8 cellular contexts compared by ENCODE assay signal in genomic region chr20:23363257-23363649, GRCh38. TPM values are rescaled to one million over a fixed set of nuclear protein-coding genes. Genes with fewer than 3 reads are reported as not detected.
DNase-seq lines count a peak whose midpoint lies in the region; ATAC-seq, FAIRE-seq and TF ChIP-seq lines count a peak whose summit lies in the region.

No MANE protein-coding gene starts in this region.

- POLR2A ChIA-PET in GM12878 (lab: Charles Lee) = interaction anchor here (1.6 kb wide), 1 partner anchor 57 kb away, joined by 4 read pairs; no protein-coding TSS in a partner anchor

- H4K20me1 ChIP-seq in GM12878 (ENCODE audit: control insufficient read depth, insufficient read depth) = no peaks in the 10 kb centered on the region

- no peak for TF ChIP-seq CTCF in GM12878 (IDR thresholded peaks at IDR 0.05 in 2 of 3, conservative IDR thresholded peaks at IDR 0.05 in 1 of 3; ENCODE audit: control insufficient read depth in 2 of 3, extremely low read depth in 1 of 3, insufficient read depth in 1 of 3, low read depth in 3 of 3, low read length in 3 of 3)
- TF ChIP-seq CTCF in right lobe of liver (IDR thresholded peaks at IDR 0.05) = no peak
- no peak for TF ChIP-seq CTCF in uterus (IDR thresholded peaks at IDR 0.05)

- FAIRE-seq in GM12878 (lab: Jason Lieb, UNC) = no peak

- peaks cover 22% of the 10 kb centered on the region for H3K36me3 Mint-ChIP-seq in activated naive CD4-positive, alpha-beta T cell treated with anti-CD3 and anti-CD28 coated beads, Interleukin-2, amount 10 ng/mL, durations not matched to agents 7 days and 5 days

- in situ Hi-C loops in GM12878 (cut with MboI) = loop anchor here (25.0 kb wide), 2 partner anchors 1699 to 1899 kb away; partner anchors contain the start of gene ACSS1

- no TSS peak for BruUV-seq in GM12878 (replicated peaks; lab: Mats Ljungman, UMichigan)

- intact Hi-C loops in GM12878 (cut with micrococcal nuclease; ENCODE audit: unreplicated experiment) (loop anchor here (1.0 to 5.0 kb wide), 2 partner anchors 57 to 264 kb away; no protein-coding TSS in a partner anchor), right lobe of liver (cut with DNase I) (no loop called here), uterus (cut with DNase I; ENCODE audit: low total_unique reads) (no loop called here), sciatic nerve (cut with DNase I) (no loop called here)

- H3K4me1 ChIP-seq in GM12878 (ENCODE audit: control insufficient read depth, insufficient read depth, low read length) = peaks cover 23% of the 10 kb centered on the region
- H3K4me1 ChIP-seq in right lobe of liver = peaks cover 0 to 46% (median 15%) of the 10 kb centered on the region in 4 donors
- peaks cover 0 to 13% of the 10 kb centered on the region in 2 donors for H3K4me1 ChIP-seq in uterus

- H3K9me3 Mint-ChIP-seq in activated naive CD4-positive, alpha-beta T cell treated with anti-CD3 and anti-CD28 coated beads, Interleukin-2, amount 10 ng/mL, durations not matched to agents 7 days and 5 days = no peaks in the 10 kb centered on the region

- RAD21 ChIA-PET in GM12878 (lab: Charles Lee; ENCODE audit: unreplicated experiment) = interaction anchor here (3.6 kb wide), 1 partner anchor 13 kb away, joined by 11 read pairs; the partner anchor contains the start of gene NXT1

- H3K79me2 ChIP-seq in GM12878 (ENCODE audit: control insufficient read depth, insufficient read depth, low read length) = peaks cover 56% of the 10 kb centered on the region

- H3K4me2 ChIP-seq in GM12878 (ENCODE audit: control insufficient read depth, insufficient read depth) = peak overlapping the region; percentile 90

- H3K9ac ChIP-seq in GM12878 (ENCODE audit: control insufficient read depth, insufficient read depth, low read length) = peak overlapping the region; percentile 82; the same call in 1 of the 2 replicates

- no peak for TF ChIP-seq EP300 in GM12878 (IDR thresholded peaks at IDR 0.05; ENCODE audit: borderline replicate concordance in 1 of 2, control insufficient read depth in 1 of 2, low read depth in 2 of 2, low read length in 2 of 2)

- peaks cover 65% of the 10 kb centered on the region for H3K4me1 Mint-ChIP-seq in activated naive CD4-positive, alpha-beta T cell treated with anti-CD3 and anti-CD28 coated beads, Interleukin-2, amount 10 ng/mL, durations not matched to agents 7 days and 5 days

- CTCF ChIA-PET in activated naive CD4-positive, alpha-beta T cell treated with anti-CD3 and anti-CD28 coated beads, Interleukin-2, amount 10 ng/mL, durations not matched to agents 7 days and 5 days (lab: Charles Lee) = interaction anchor here (1.2 kb wide), 1 partner anchor 13 kb away, joined by 5 read pairs; no protein-coding TSS in a partner anchor
- CTCF ChIA-PET in GM12878 (lab: Yijun Ruan, JAX) = interaction anchor here (2.7 kb wide), 1 partner anchor 13 kb away, joined by 11 read pairs; the partner anchor contains the start of gene NXT1

- H3K36me3 ChIP-seq in GM12878 (ENCODE audit: control insufficient read depth in 2 of 2, insufficient read depth in 2 of 2, low read length in 1 of 2) (peaks cover 4 to 7% of the 10 kb centered on the region in 2 experiments), right lobe of liver (peaks cover 0 to 8% (median 3%) of the 10 kb centered on the region in 4 donors), uterus (no peaks in the 10 kb centered on the region)

- DNase-seq in activated naive CD4-positive, alpha-beta T cell treated with anti-CD3 and anti-CD28 coated beads, Interleukin-2, amount 10 ng/mL, durations not matched to agents 7 days and 5 days = no peak
- DNase-seq in activated naive CD4-positive, alpha-beta T cell (lab: John Stamatoyannopoulos, UW) = no peak
- no peak for DNase-seq in GM12878 (ENCODE audit: low read depth, low spot score)
- DNase-seq in right lobe of liver = no peak
- no peak for DNase-seq in uterus
- DNase-seq in sciatic nerve (ENCODE audit: low spot score) = no peak

- SMC1A ChIA-PET in GM12878 (lab: Charles Lee; ENCODE audit: uncharacterized antibody, unreplicated experiment) = interaction anchor here (1.1 kb wide), 1 partner anchor 16 kb away, joined by 3 read pairs; no protein-coding TSS in a partner anchor

- peak overlapping the region; percentile 81 for H3K4me3 ChIP-seq in GM12878
- peak overlapping the region in 2 of 3 donors; percentile 60 to 88 for H3K4me3 ChIP-seq in right lobe of liver
- no peak overlapping the region for H3K4me3 ChIP-seq in uterus

- H3K4me3 Mint-ChIP-seq in activated naive CD4-positive, alpha-beta T cell treated with anti-CD3 and anti-CD28 coated beads, Interleukin-2, amount 10 ng/mL, durations not matched to agents 7 days and 5 days = peak overlapping the region; percentile 93

- peak overlapping the region; percentile 85 for H3K27ac Mint-ChIP-seq in activated naive CD4-positive, alpha-beta T cell treated with anti-CD3 and anti-CD28 coated beads, Interleukin-2, amount 10 ng/mL, durations not matched to agents 7 days and 5 days

- no peak for TF ChIP-seq RAD21 in GM12878 (IDR thresholded peaks at IDR 0.05; ENCODE audit: insufficient read depth, low read depth, low read length)

- ATAC-seq in GM12878 = peak; percentile 1; the same call in 1 of the 3 replicates
- no peak for ATAC-seq in right lobe of liver
- no peak for ATAC-seq in GM21423 (IDR thresholded peaks at IDR 0.05; ENCODE audit: unreplicated experiment)
- ATAC-seq in sciatic nerve = no peak
- no peak for ATAC-seq in GM21515 (IDR thresholded peaks at IDR 0.05; ENCODE audit: unreplicated experiment)

- H3K9me3 ChIP-seq in GM12878 (replicated peaks; ENCODE audit: control insufficient read depth, insufficient read depth, low read length) (no peaks in the 10 kb centered on the region), right lobe of liver (no peaks in the 10 kb centered on the region), uterus (no peaks in the 10 kb centered on the region)

- H3K27ac ChIP-seq in GM12878 (ENCODE audit: control insufficient read depth, insufficient read depth) = peak overlapping the region; percentile 80
- peak overlapping the region in 1 of 3 donors; percentile 89 for H3K27ac ChIP-seq in right lobe of liver
- peak overlapping the region; percentile 80 to 90 for H3K27ac ChIP-seq in uterus

- 4% methylated on average over 4 of the region's 4 CpGs for WGBS in GM12878 (ENCODE audit: insufficient coverage, insufficient replicate concordance, low lambda C conversion rate, missing lambda C conversion rate)
- 63% methylated on average over 4 of the region's 4 CpGs for WGBS in right lobe of liver (ENCODE audit: insufficient coverage, low coverage, low lambda C conversion rate, missing lambda C conversion rate)

- H2AFZ ChIP-seq in GM12878 (ENCODE audit: control insufficient read depth, low read depth, low read length) = no peak overlapping the region

- no peak for TF ChIP-seq POLR2A in GM12878 (IDR thresholded peaks at IDR 0.05; ENCODE audit: low read depth, low read length)
- TF ChIP-seq POLR2A in right lobe of liver (IDR thresholded peaks at IDR 0.05) = no peak
- TF ChIP-seq POLR2A in uterus (IDR thresholded peaks at IDR 0.05) = no peak

- H3K27me3 Mint-ChIP-seq in activated naive CD4-positive, alpha-beta T cell treated with anti-CD3 and anti-CD28 coated beads, Interleukin-2, amount 10 ng/mL, durations not matched to agents 7 days and 5 days = peaks cover 4% of the 10 kb centered on the region

- no peaks in the 10 kb centered on the region for H3K27me3 ChIP-seq in GM12878 (replicated peaks in 1 of 2; ENCODE audit: control insufficient read depth in 2 of 2, insufficient read depth in 2 of 2, low read length in 1 of 2)
- H3K27me3 ChIP-seq in right lobe of liver = no peaks in the 10 kb centered on the region
- H3K27me3 ChIP-seq in uterus = no peaks in the 10 kb centered on the region

RNA-seq across cellular contexts. Expression of gene GZF1, which starts 1.3 kb away (rescaled TPM):
- 11.1 and 12.9 TPM in 2 replicates for total RNA-seq in GM12878 (2013; cell fraction: nucleolus; rRNA removed)
- total RNA-seq in GM12878 (2014; rRNA removed) (8.7 and 14.0 TPM in 2 replicates), GM12878 (2014; rRNA removed; fragmentation: Illumina TruSeq; extraction: Trizol) (7.8 and 9.9 TPM in 2 replicates), GM12878 (2021) (9.5 and 10.7 TPM in 2 replicates), right lobe of liver (1 to 10 TPM; 3.5 to 9.6 (median 6.1) TPM), uterus (10 to 100 TPM in 3 of 4 donors, 1 to 10 TPM in 1; 5.9 to 24.5 (median 17.6) TPM), sciatic nerve (15.7 TPM)
- polyA plus RNA-seq in GM12878 (2011; ENCODE audit: low read depth) = 3.4 TPM
- polyA plus RNA-seq in GM12878 (2011; rRNA removed) (11.7 and 19.5 TPM in 2 replicates), GM12878 (2014; fragmentation: Illumina TruSeq; extraction: Trizol) (6.2 and 13.5 TPM in 2 replicates), GM12878 (2014; fragmentation: Nextera tagmentation; extraction: Ambion mirVana) (1 to 10 TPM; 2.2 to 2.4 TPM), GM12878 (2014; rRNA removed) (9.5 and 12.4 TPM in 2 replicates), GM12878 (2016; fragmentation: Nextera tagmentation; extraction: Ambion mirVana) (1 to 10 TPM; 6.9 to 7.1 TPM)
- 15.6 and 26.4 TPM in 2 replicates for polyA plus RNA-seq in GM12878 (2011; cell fraction: cytosol; rRNA removed)
- 37.0 and 40.5 TPM in 2 replicates for polyA plus RNA-seq in GM12878 (2011; cell fraction: nucleus; rRNA removed)
- 6.3 and 7.3 TPM in 2 replicates for polyA plus RNA-seq in GM12878 (2012)
- polyA minus RNA-seq in GM12878 (2011; rRNA and poly(A)+ RNA removed) = 38.7 and 58.2 TPM in 2 replicates
- 14.8 TPM in 2 replicates for polyA minus RNA-seq in GM12878 (2011; cell fraction: cytosol; rRNA and poly(A)+ RNA removed)
- 31.4 and 51.2 TPM in 2 replicates for polyA minus RNA-seq in GM12878 (2011; cell fraction: nucleus; rRNA and poly(A)+ RNA removed)

RNA-seq across cellular contexts. Expression of gene NXT1, which starts 12.7 kb away (rescaled TPM):
- total RNA-seq in GM12878 (2013; cell fraction: nucleolus; rRNA removed) = 7.8 and 8.3 TPM in 2 replicates
- total RNA-seq in GM12878 (2014; rRNA removed) = 61.5 and 65.2 TPM in 2 replicates
- 32.1 and 36.3 TPM in 2 replicates for total RNA-seq in GM12878 (2014; rRNA removed; fragmentation: Illumina TruSeq; extraction: Trizol)
- total RNA-seq in GM12878 (2021) = 34.4 and 36.9 TPM in 2 replicates
- polyA plus RNA-seq in GM12878 (2011; ENCODE audit: low read depth) = 20.4 TPM
- 38.5 and 50.0 TPM in 2 replicates for polyA plus RNA-seq in GM12878 (2011; rRNA removed)
- polyA plus RNA-seq in GM12878 (2011; cell fraction: cytosol; rRNA removed) = 60.6 and 64.5 TPM in 2 replicates
- 23.1 and 30.6 TPM in 2 replicates for polyA plus RNA-seq in GM12878 (2011; cell fraction: nucleus; rRNA removed)
- 26.5 and 27.2 TPM in 2 replicates for polyA plus RNA-seq in GM12878 (2012)
- polyA plus RNA-seq in GM12878 (2014; fragmentation: Illumina TruSeq; extraction: Trizol) = 37.9 and 42.6 TPM in 2 replicates
- 10 to 100 TPM; 10.2 to 24.2 TPM for polyA plus RNA-seq in GM12878 (2014; fragmentation: Nextera tagmentation; extraction: Ambion mirVana)
- 59.4 and 62.1 TPM in 2 replicates for polyA plus RNA-seq in GM12878 (2014; rRNA removed)
- 10 to 100 TPM; 59.3 to 66.7 TPM for polyA plus RNA-seq in GM12878 (2016; fragmentation: Nextera tagmentation; extraction: Ambion mirVana)
- polyA minus RNA-seq in GM12878 (2011; rRNA and poly(A)+ RNA removed) = 26.6 and 35.4 TPM in 2 replicates
- 10.2 and 11.1 TPM in 2 replicates for polyA minus RNA-seq in GM12878 (2011; cell fraction: cytosol; rRNA and poly(A)+ RNA removed)
- polyA minus RNA-seq in GM12878 (2011; cell fraction: nucleus; rRNA and poly(A)+ RNA removed) = 8.5 and 14.0 TPM in 2 replicates
- total RNA-seq in right lobe of liver = 10 to 100 TPM in 2 of 6 experiments, 1 to 10 TPM in 4; 3.8 to 11.2 (median 6.1) TPM
- total RNA-seq in uterus = 10 to 100 TPM; 28.9 to 37.0 (median 32.3) TPM
- 15.9 TPM for total RNA-seq in sciatic nerve

RNA-seq across cellular contexts. Expression of gene NAPB, which starts 58.0 kb away (rescaled TPM):
- total RNA-seq in GM12878 (2013; cell fraction: nucleolus; rRNA removed) = 84.8 and 86.2 TPM in 2 replicates
- total RNA-seq in GM12878 (2014; rRNA removed) = 7.2 and 8.8 TPM in 2 replicates
- total RNA-seq in GM12878 (2014; rRNA removed; fragmentation: Illumina TruSeq; extraction: Trizol) = 7.1 and 8.6 TPM in 2 replicates
- total RNA-seq in GM12878 (2021) = 6.6 and 8.5 TPM in 2 replicates
- polyA plus RNA-seq in GM12878 (2011; ENCODE audit: low read depth) = 5.3 TPM
- polyA plus RNA-seq in GM12878 (2011; rRNA removed) = 15.9 and 23.1 TPM in 2 replicates
- polyA plus RNA-seq in GM12878 (2011; cell fraction: cytosol; rRNA removed) = 4.6 and 4.8 TPM in 2 replicates
- polyA plus RNA-seq in GM12878 (2011; cell fraction: nucleus; rRNA removed) = 26.9 and 33.7 TPM in 2 replicates
- polyA plus RNA-seq in GM12878 (2012) = 7.8 and 9.9 TPM in 2 replicates
- 8.0 and 10.8 TPM in 2 replicates for polyA plus RNA-seq in GM12878 (2014; fragmentation: Illumina TruSeq; extraction: Trizol)
- polyA plus RNA-seq in GM12878 (2014; fragmentation: Nextera tagmentation; extraction: Ambion mirVana) = 1 to 10 TPM; 2.1 to 2.3 TPM
- 9.2 and 10.2 TPM in 2 replicates for polyA plus RNA-seq in GM12878 (2014; rRNA removed)
- polyA plus RNA-seq in GM12878 (2016; fragmentation: Nextera tagmentation; extraction: Ambion mirVana) = 1 to 10 TPM; 6.0 to 7.2 TPM
- polyA minus RNA-seq in GM12878 (2011; rRNA and poly(A)+ RNA removed) = 7.1 and 12.4 TPM in 2 replicates
- polyA minus RNA-seq in GM12878 (2011; cell fraction: cytosol; rRNA and poly(A)+ RNA removed) = 3.9 and 4.6 TPM in 2 replicates
- 14.0 and 16.9 TPM in 2 replicates for polyA minus RNA-seq in GM12878 (2011; cell fraction: nucleus; rRNA and poly(A)+ RNA removed)
- total RNA-seq in right lobe of liver = 1 to 10 TPM; 3.2 to 5.8 (median 4.9) TPM
- total RNA-seq in uterus = 10 to 100 TPM in 3 of 4 donors, 1 to 10 TPM in 1; 9.0 to 23.6 (median 16.9) TPM
- total RNA-seq in sciatic nerve = 18.7 TPM

Comparison
In these comparisons a context has a peak if more than half of its experiments do, and no peak if none do; other contexts are left out.
1. H3K4me3 ChIP-seq: peak in GM12878 (single experiment) and right lobe of liver (2 of 3); none in uterus (0 of 2).